Comparison of ENCODE assay signal across 24 cellular contexts in genomic region chr12:9390761-9391160, GRCh38.
"Had no signal": no experiment of that assay in that cellular context is flagged by ENCODE, and none has a peak within 500 bp of the region (broad histone marks: within the 10 kb centered on the region; RNA-seq: fewer than 3 reads in every experiment).

No MANE protein-coding gene starts in this region.

- H3K36me3 ChIP-seq: colonic mucosa, esophagus muscularis mucosa, esophagus squamous epithelium, gastrocnemius medialis, gastroesophageal sphincter, heart left ventricle, heart right ventricle had no signal

- H3K4me1 ChIP-seq: colonic mucosa, esophagus muscularis mucosa, esophagus squamous epithelium, foreskin keratinocyte, gastrocnemius medialis, gastroesophageal sphincter had no signal

- DNase-seq: colonic mucosa; cortex of kidney; dorsolateral prefrontal cortex; effector CD4-positive, alpha-beta T cell; effector CD8-positive, alpha-beta T cell; effector memory CD4-positive, alpha-beta T cell; effector memory CD8-positive, alpha-beta T cell; endodermal cell; erythroblast; esophagus squamous epithelium; foreskin fibroblast; foreskin keratinocyte; foreskin melanocyte; gastrocnemius medialis; glutamatergic neuron; head of caudate nucleus; heart left ventricle; heart right ventricle had no signal

- H3K9me3 ChIP-seq: colonic mucosa, esophagus muscularis mucosa, esophagus squamous epithelium, gastrocnemius medialis, gastroesophageal sphincter, heart left ventricle, heart right ventricle had no signal

- H3K27ac ChIP-seq: colonic mucosa, coronary artery, dorsolateral prefrontal cortex, epithelial cell of prostate, esophagus muscularis mucosa, esophagus squamous epithelium, foreskin keratinocyte, gastrocnemius medialis, gastroesophageal sphincter, heart left ventricle, heart right ventricle, hepatocyte had no signal

- H3K4me3 ChIP-seq: colonic mucosa, coronary artery, dorsolateral prefrontal cortex, esophagus muscularis mucosa, esophagus squamous epithelium, gastrocnemius medialis, gastroesophageal sphincter, heart left ventricle, heart right ventricle, hepatocyte had no signal

- H3K27me3 ChIP-seq: colonic mucosa, dorsolateral prefrontal cortex, esophagus muscularis mucosa, esophagus squamous epithelium, gastrocnemius medialis, gastroesophageal sphincter, heart left ventricle, heart right ventricle, hepatocyte had no signal

- ATAC-seq: effector memory CD8-positive, alpha-beta T cell; esophagus mucosa; foreskin keratinocyte; gastrocnemius medialis; gastroesophageal sphincter; heart left ventricle; heart right ventricle had no signal
